In genomic region chr6:127266178-127266891, GRCh38 we compare ENCODE assay signal across 1 cellular context.
TF ChIP-seq lines count a peak whose summit lies in the region.

A gene with protein sequence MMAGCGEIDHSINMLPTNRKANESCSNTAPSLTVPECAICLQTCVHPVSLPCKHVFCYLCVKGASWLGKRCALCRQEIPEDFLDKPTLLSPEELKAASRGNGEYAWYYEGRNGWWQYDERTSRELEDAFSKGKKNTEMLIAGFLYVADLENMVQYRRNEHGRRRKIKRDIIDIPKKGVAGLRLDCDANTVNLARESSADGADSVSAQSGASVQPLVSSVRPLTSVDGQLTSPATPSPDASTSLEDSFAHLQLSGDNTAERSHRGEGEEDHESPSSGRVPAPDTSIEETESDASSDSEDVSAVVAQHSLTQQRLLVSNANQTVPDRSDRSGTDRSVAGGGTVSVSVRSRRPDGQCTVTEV (plus strand): TSS chr6:127266864. CDS start chr6:127280339, 13,475 bp downstream.

TF ChIP-seq in IMR-90, 13 proteins besides CTCF, POLR2A, EP300 and RAD21 (continued from another document):
- TF ChIP-seq, protein P1, sequence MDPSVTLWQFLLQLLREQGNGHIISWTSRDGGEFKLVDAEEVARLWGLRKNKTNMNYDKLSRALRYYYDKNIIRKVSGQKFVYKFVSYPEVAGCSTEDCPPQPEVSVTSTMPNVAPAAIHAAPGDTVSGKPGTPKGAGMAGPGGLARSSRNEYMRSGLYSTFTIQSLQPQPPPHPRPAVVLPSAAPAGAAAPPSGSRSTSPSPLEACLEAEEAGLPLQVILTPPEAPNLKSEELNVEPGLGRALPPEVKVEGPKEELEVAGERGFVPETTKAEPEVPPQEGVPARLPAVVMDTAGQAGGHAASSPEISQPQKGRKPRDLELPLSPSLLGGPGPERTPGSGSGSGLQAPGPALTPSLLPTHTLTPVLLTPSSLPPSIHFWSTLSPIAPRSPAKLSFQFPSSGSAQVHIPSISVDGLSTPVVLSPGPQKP (IDR thresholded peaks at IDR 0.05; ENCODE audit: borderline replicate concordance, low read depth, low read length), result no peak
- no peak for TF ChIP-seq MAZ (IDR thresholded peaks at IDR 0.05; ENCODE audit: borderline replicate concordance, low read depth, low read length)
- no peak for TF ChIP-seq CEBPB (IDR thresholded peaks at IDR 0.05; ENCODE audit: low read depth, low read length)
- no peak for TF ChIP-seq MAFK (IDR thresholded peaks at IDR 0.05; ENCODE audit: low read depth, low read length)
- TF ChIP-seq BHLHE40 (IDR thresholded peaks at IDR 0.05; ENCODE audit: low read depth, low read length), result peak; percentile 81
